In the genomic region with DNA sequence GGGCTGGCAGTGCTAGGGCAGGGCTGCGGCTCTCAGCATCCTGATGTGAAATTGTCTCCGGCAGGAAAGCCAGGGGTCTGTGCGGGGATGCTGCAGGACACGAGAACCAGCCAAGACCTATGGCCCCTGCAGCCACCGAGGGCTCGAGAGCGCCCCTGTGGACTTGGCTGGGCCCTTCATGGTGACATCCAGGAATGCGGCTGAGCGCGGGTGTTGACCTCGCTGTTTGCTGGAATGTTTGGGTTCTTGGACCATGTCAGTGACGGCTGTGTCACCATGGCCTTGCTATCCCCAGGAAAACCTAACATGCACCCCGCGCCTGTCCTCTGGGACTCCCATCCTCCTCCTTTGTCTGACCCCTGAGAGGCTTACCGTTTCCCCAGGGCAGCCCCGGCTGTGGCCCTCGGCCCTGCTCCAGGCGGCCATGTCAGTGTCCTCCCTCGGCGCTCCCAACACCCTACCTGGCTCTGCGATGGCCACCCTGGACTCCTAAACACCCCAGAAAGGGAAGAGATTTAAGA, we compare ENCODE assay signal across 20 cellular contexts.
"Had no signal": no experiment of that assay in that cellular context is flagged by ENCODE, and none has a peak within 500 bp of the region (broad histone marks: within the 10 kb centered on the region; RNA-seq: fewer than 3 reads in every experiment).

No MANE protein-coding gene starts in this region.

- H3K4me3 ChIP-seq: breast epithelium had no signal

- DNase-seq: activated CD4-positive, alpha-beta T cell treated with anti-CD3 and anti-CD28 coated beads for 1 hour; activated CD4-positive, alpha-beta T cell treated with anti-CD3 and anti-CD28 coated beads, Interleukin-2, amount 10 ng/mL, durations not matched to agents 24 days and 14 days; activated CD4-positive, alpha-beta T cell treated with anti-CD3 and anti-CD28 coated beads, Interleukin-2, amount 50 U/mL, for 48 hours; activated naive CD4-positive, alpha-beta T cell; activated T-cell treated with anti-CD3 and anti-CD28 coated beads for 4 hours; activated T-cell treated with anti-CD3 and anti-CD28 coated beads, Interleukin-2, amount 50 U/mL, for 48 hours; central memory CD4-positive, alpha-beta T cell; Kasumi-1; KBM-7; NCI-H1105 treated with DMSO at 0.1 percent for 48 hours; NCI-H1436 treated with DMSO at 0.1 percent for 48 hours; NCI-H187; NCI-H2081; NCI-H446; NCI-H524; PC-3; SHP77 treated with DMSO at 0.1 percent for 48 hours had no signal

- H3K36me3 ChIP-seq: breast epithelium had no signal

- H3K27ac ChIP-seq: breast epithelium had no signal

- ATAC-seq: activated T-helper 17 cell treated with anti-CD3 and anti-CD28 coated beads, Interleukin-2, amount 50 U/mL, for 72 hours; PC-3 had no signal

- H3K9me3 ChIP-seq: breast epithelium had no signal

- FAIRE-seq: RCC 7860 had no signal
